1 cellular context compared by ENCODE assay signal in genomic region chr1:150235852-150236613, GRCh38.
TF ChIP-seq lines count a peak whose summit lies in the region.

ANP32E (minus strand) TSS chr1:150236112; CDS start chr1:150235786, 326 bp downstream.

TF ChIP-seq in H1, 55 proteins besides CTCF, POLR2A, EP300 and RAD21 (continued from another document):
- TF ChIP-seq, protein P1, sequence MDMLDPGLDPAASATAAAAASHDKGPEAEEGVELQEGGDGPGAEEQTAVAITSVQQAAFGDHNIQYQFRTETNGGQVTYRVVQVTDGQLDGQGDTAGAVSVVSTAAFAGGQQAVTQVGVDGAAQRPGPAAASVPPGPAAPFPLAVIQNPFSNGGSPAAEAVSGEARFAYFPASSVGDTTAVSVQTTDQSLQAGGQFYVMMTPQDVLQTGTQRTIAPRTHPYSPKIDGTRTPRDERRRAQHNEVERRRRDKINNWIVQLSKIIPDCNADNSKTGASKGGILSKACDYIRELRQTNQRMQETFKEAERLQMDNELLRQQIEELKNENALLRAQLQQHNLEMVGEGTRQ (IDR thresholded peaks at IDR 0.05; ENCODE audit: low read length) = no peak
- TF ChIP-seq TAF1 (IDR thresholded peaks at IDR 0.05; ENCODE audit: low read depth, low read length) = peak; percentile 100
- TF ChIP-seq CEBPB (IDR thresholded peaks at IDR 0.05; ENCODE audit: low read depth, low read length) = no peak
- TF ChIP-seq CBX8 (IDR thresholded peaks at IDR 0.05; ENCODE audit: borderline replicate concordance, low read depth, low read length) = no peak
- TF ChIP-seq SIN3A (conservative IDR thresholded peaks at IDR 0.05 in 1 of 2, IDR thresholded peaks at IDR 0.05 in 1 of 2; ENCODE audit: low read depth in 1 of 2, low read length in 2 of 2) = 0 out of 4 replicates have a peak, but pooled peaks of 1 of the 2 experiments have one; percentile 46
- peak; percentile 13 for TF ChIP-seq KDM4A (IDR thresholded peaks at IDR 0.05; ENCODE audit: low read depth, low read length, severe bottlenecking)
- peak; percentile 22 for TF ChIP-seq SAP30 (IDR thresholded peaks at IDR 0.05; ENCODE audit: insufficient read depth, insufficient replicate concordance, low read length)
- TF ChIP-seq SRF (IDR thresholded peaks at IDR 0.05; ENCODE audit: low read depth, low read length) = no peak
- no peak for TF ChIP-seq SIX5 (IDR thresholded peaks at IDR 0.05; ENCODE audit: low read depth, low read length)
- TF ChIP-seq MAFK (IDR thresholded peaks at IDR 0.05; ENCODE audit: low read depth, low read length) = no peak
- peak; percentile 99 for TF ChIP-seq TAF7 (optimal IDR thresholded peaks at IDR 0.05; ENCODE audit: borderline replicate concordance, low read depth, low read length)
- TF ChIP-seq PHF8 (conservative IDR thresholded peaks at IDR 0.05; ENCODE audit: low read depth, low read length) = peak; percentile 65
- no peak for TF ChIP-seq JUN (IDR thresholded peaks at IDR 0.05; ENCODE audit: low read depth, low read length)
- no peak for TF ChIP-seq JUND (IDR thresholded peaks at IDR 0.05; ENCODE audit: low read length)
- TF ChIP-seq, protein P2, sequence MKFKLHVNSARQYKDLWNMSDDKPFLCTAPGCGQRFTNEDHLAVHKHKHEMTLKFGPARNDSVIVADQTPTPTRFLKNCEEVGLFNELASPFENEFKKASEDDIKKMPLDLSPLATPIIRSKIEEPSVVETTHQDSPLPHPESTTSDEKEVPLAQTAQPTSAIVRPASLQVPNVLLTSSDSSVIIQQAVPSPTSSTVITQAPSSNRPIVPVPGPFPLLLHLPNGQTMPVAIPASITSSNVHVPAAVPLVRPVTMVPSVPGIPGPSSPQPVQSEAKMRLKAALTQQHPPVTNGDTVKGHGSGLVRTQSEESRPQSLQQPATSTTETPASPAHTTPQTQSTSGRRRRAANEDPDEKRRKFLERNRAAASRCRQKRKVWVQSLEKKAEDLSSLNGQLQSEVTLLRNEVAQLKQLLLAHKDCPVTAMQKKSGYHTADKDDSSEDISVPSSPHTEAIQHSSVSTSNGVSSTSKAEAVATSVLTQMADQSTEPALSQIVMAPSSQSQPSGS (IDR thresholded peaks at IDR 0.05; ENCODE audit: low read length) = peak; percentile 82; the same call in 1 of the 2 replicates
- TF ChIP-seq KDM5A (IDR thresholded peaks at IDR 0.05; ENCODE audit: low read length) = no peak
- peak; percentile 87 for TF ChIP-seq CREB1 (IDR thresholded peaks at IDR 0.05)
- peak; percentile 71 for TF ChIP-seq GTF2F1 (IDR thresholded peaks at IDR 0.05; ENCODE audit: borderline replicate concordance, low read depth, low read length)
- TF ChIP-seq BACH1 (IDR thresholded peaks at IDR 0.05; ENCODE audit: low read length) = no peak
- peak; percentile 59 for TF ChIP-seq ASH2L (IDR thresholded peaks at IDR 0.05; ENCODE audit: low read length)
- no peak for TF ChIP-seq ZNF274 (IDR thresholded peaks at IDR 0.05; ENCODE audit: borderline replicate concordance, extremely low read depth, low read length)
- no peak; the same call in 1 of the 2 replicates for TF ChIP-seq NRF1 (IDR thresholded peaks at IDR 0.05; ENCODE audit: low read depth, low read length)
- no peak for TF ChIP-seq CTBP2 (IDR thresholded peaks at IDR 0.05; ENCODE audit: borderline replicate concordance, insufficient read depth, insufficient read length, low read length)
- no peak for TF ChIP-seq NANOG (IDR thresholded peaks at IDR 0.05; ENCODE audit: insufficient read depth, low read depth, low read length, poor library complexity, severe bottlenecking)
- no peak for TF ChIP-seq KDM1A (IDR thresholded peaks at IDR 0.05; ENCODE audit: borderline replicate concordance, low read length)
- no peak for TF ChIP-seq RBBP5 (IDR thresholded peaks at IDR 0.05; ENCODE audit: borderline replicate concordance, low read depth, low read length)
- TF ChIP-seq POLR2AphosphoS5 (IDR thresholded peaks at IDR 0.05; ENCODE audit: low read depth, low read length) = peak; percentile 94
- no peak for TF ChIP-seq EGR1 (IDR thresholded peaks at IDR 0.05; ENCODE audit: borderline replicate concordance, low read depth, low read length)
- peak; percentile 99 for TF ChIP-seq SP1 (IDR thresholded peaks at IDR 0.05; ENCODE audit: low read depth, low read length)
- peak; percentile 98 for TF ChIP-seq TBP (IDR thresholded peaks at IDR 0.05; ENCODE audit: low read depth, low read length)
- no peak for TF ChIP-seq EZH2 (IDR thresholded peaks at IDR 0.05; ENCODE audit: low read depth, low read length, severe bottlenecking)
- no peak for TF ChIP-seq CBX5 (IDR thresholded peaks at IDR 0.05; ENCODE audit: low read depth, low read length)
- TF ChIP-seq SUZ12 (IDR thresholded peaks at IDR 0.05; ENCODE audit: low read length) = no peak
- no peak for TF ChIP-seq HDAC6 (IDR thresholded peaks at IDR 0.05; ENCODE audit: low read depth, low read length)
- no peak for TF ChIP-seq ATF3 (IDR thresholded peaks at IDR 0.05; ENCODE audit: insufficient read depth, low read depth, low read length)
- peak; percentile 32; the same call in 1 of the 2 replicates for TF ChIP-seq E2F6 (IDR thresholded peaks at IDR 0.05)
- no peak for TF ChIP-seq CHD7 (IDR thresholded peaks at IDR 0.05; ENCODE audit: insufficient replicate concordance, low read length)
- TF ChIP-seq RNF2 (IDR thresholded peaks at IDR 0.05; ENCODE audit: borderline replicate concordance, low read depth, low read length, missing control alignments, poor library complexity, severe bottlenecking) = no peak
- peak; percentile 85 for TF ChIP-seq SP2 (IDR thresholded peaks at IDR 0.05; ENCODE audit: low read length)
- TF ChIP-seq HDAC2 (IDR thresholded peaks at IDR 0.05; ENCODE audit: borderline replicate concordance in 1 of 2, low read depth in 2 of 2, low read length in 2 of 2) = 0 out of 4 replicates have a peak, but pooled peaks of 1 of the 2 experiments have one; percentile 2
- peak; percentile 52; the same call in 1 of the 2 replicates for TF ChIP-seq TEAD4 (IDR thresholded peaks at IDR 0.05; ENCODE audit: low read depth, low read length)
- TF ChIP-seq POU5F1 (IDR thresholded peaks at IDR 0.05; ENCODE audit: low read depth, low read length) = no peak
- TF ChIP-seq SIRT6 (IDR thresholded peaks at IDR 0.05; ENCODE audit: low read length) = no peak
- TF ChIP-seq RXRA (IDR thresholded peaks at IDR 0.05; ENCODE audit: insufficient read depth, low read depth, low read length) = no peak
- TF ChIP-seq YY1 (IDR thresholded peaks at IDR 0.05; ENCODE audit: low read depth, low read length) = peak; percentile 90
- 0 out of 2 replicates have a peak, but pooled peaks have one; percentile 73 for TF ChIP-seq SP4 (IDR thresholded peaks at IDR 0.05; ENCODE audit: low read length)
- TF ChIP-seq BRCA1 (IDR thresholded peaks at IDR 0.05; ENCODE audit: low read depth, low read length) = no peak; the same call in 1 of the 2 replicates
- TF ChIP-seq MAX (IDR thresholded peaks at IDR 0.05) = peak; percentile 83
- TF ChIP-seq TCF12 (IDR thresholded peaks at IDR 0.05; ENCODE audit: low read depth, low read length) = no peak
TF ChIP-seq in H1: peak in this region for 24.
